Comparison of ENCODE assay signal across 15 cellular contexts in genomic region chr1:240496941-240497340, GRCh38.
A peak's percentile ranks its signal among the peaks of the same experiment; 100 is the strongest.
DNase-seq lines count a peak whose midpoint lies in the region; ATAC-seq and TF ChIP-seq lines count a peak whose summit lies in the region.
"Had no signal": no experiment of that assay in that cellular context is flagged by ENCODE, and none has a peak within 500 bp of the region (broad histone marks: within the 10 kb centered on the region; RNA-seq: fewer than 3 reads in every experiment).

No MANE protein-coding gene starts in this region.

- ATAC-seq in IMR-90 (ENCODE audit: low read depth): no peak
- no peak for ATAC-seq in activated naive CD8-positive, alpha-beta T cell treated with anti-CD3 and anti-CD28 coated beads, Interleukin-2, amount 50 U/mL, for 24 hours
- ATAC-seq in left ventricle myocardium superior: no peak

- no peaks in the 10 kb centered on the region for H4K20me1 ChIP-seq in IMR-90 (ENCODE audit: insufficient read depth, low read length)
- H4K20me1 ChIP-seq: BLaER1 treated with 17β-estradiol and CSF1 and Interleukin-3, amounts not matched to agents 10 nM and 100 nM had no signal

- no peak overlapping the region for H4K8ac ChIP-seq in IMR-90 (ENCODE audit: low read depth in 2 of 2, low read length in 2 of 2)
- no peak overlapping the region for H4K8ac ChIP-seq in mesendoderm (ENCODE audit: low read depth, low read length)

- dilution Hi-C loops in IMR-90 (cut with HindIII; ENCODE audit: low sequenced_read_pairs, unreplicated experiment): no loop called here

- no peak overlapping the region for H3K27ac Mint-ChIP-seq in activated naive CD8-positive, alpha-beta T cell treated with anti-CD3 and anti-CD28 coated beads, Interleukin-2, amount 50 U/mL, for 24 hours
- H3K27ac Mint-ChIP-seq: CD4-positive, CD25-positive, alpha-beta regulatory T cell had no signal

- H2AK9ac ChIP-seq in IMR-90 (replicated peaks; ENCODE audit: low read depth, low read length, poor library complexity): no peak overlapping the region

- no peaks in the 10 kb centered on the region for H3K4me1 Mint-ChIP-seq in activated naive CD8-positive, alpha-beta T cell treated with anti-CD3 and anti-CD28 coated beads, Interleukin-2, amount 50 U/mL, for 24 hours
- H3K4me1 Mint-ChIP-seq: CD4-positive, CD25-positive, alpha-beta regulatory T cell had no signal

- no peak for TF ChIP-seq CTCF in IMR-90 (conservative IDR thresholded peaks at IDR 0.05; ENCODE audit: low read depth, low read length)

- H3K36me3 ChIP-seq in IMR-90 (ENCODE audit: control insufficient read depth, insufficient read depth, low read length) (no peaks in the 10 kb centered on the region), mesendoderm (ENCODE audit: control insufficient read depth, insufficient read depth, low read length) (no peaks in the 10 kb centered on the region)
- H3K36me3 ChIP-seq: BLaER1 treated with 17β-estradiol and CSF1 and Interleukin-3, amounts not matched to agents 10 nM and 100 nM had no signal

- H3K23ac ChIP-seq in IMR-90 (ENCODE audit: low read depth, low read length) (no peak overlapping the region), mesendoderm (ENCODE audit: low read length) (no peak overlapping the region)

- H2BK5ac ChIP-seq in IMR-90 (ENCODE audit: low read depth, low read length, poor library complexity, severe bottlenecking): no peak overlapping the region
- no peak overlapping the region for H2BK5ac ChIP-seq in mesendoderm (ENCODE audit: low read length)

- H3K79me2 ChIP-seq in mesendoderm (ENCODE audit: control insufficient read depth, insufficient read depth, low read length): no peaks in the 10 kb centered on the region

- H4K91ac ChIP-seq in IMR-90 (ENCODE audit: insufficient read depth, low read depth, low read length): no peak overlapping the region

- H3K27me3 ChIP-seq in IMR-90 (ENCODE audit: control insufficient read depth, insufficient read depth, low read length): no peaks in the 10 kb centered on the region
- H3K27me3 ChIP-seq in mesendoderm (ENCODE audit: insufficient read depth, low read length, poor library complexity): no peaks in the 10 kb centered on the region
- H3K27me3 ChIP-seq: BLaER1 treated with 17β-estradiol and CSF1 and Interleukin-3, amounts not matched to agents 10 nM and 100 nM had no signal

- no peak overlapping the region for H3K4me2 ChIP-seq in IMR-90 (ENCODE audit: low read depth, low read length)
- no peak overlapping the region for H3K4me2 ChIP-seq in mesendoderm (ENCODE audit: low read length)

- H2BK120ac ChIP-seq in IMR-90 (ENCODE audit: low read depth, low read length) (peak overlapping the region; percentile 59; the same call in 1 of the 2 replicates), mesendoderm (ENCODE audit: low read depth, low read length) (no peak overlapping the region)

- no peak overlapping the region for H3K4me3 Mint-ChIP-seq in activated naive CD8-positive, alpha-beta T cell treated with anti-CD3 and anti-CD28 coated beads, Interleukin-2, amount 50 U/mL, for 24 hours

- no peak overlapping the region for H3K18ac ChIP-seq in IMR-90 (ENCODE audit: low read depth, low read length)
- H3K18ac ChIP-seq in mesendoderm (ENCODE audit: low read length): no peak overlapping the region

- TF ChIP-seq POLR2A in IMR-90 (IDR thresholded peaks at IDR 0.05; ENCODE audit: low read depth, low read length): no peak

- no peak overlapping the region for H3K4ac ChIP-seq in IMR-90 (ENCODE audit: low read depth, low read length)
- H3K4ac ChIP-seq in mesendoderm (ENCODE audit: low read depth, low read length): no peak overlapping the region

- POLR2A ChIA-PET in IMR-90 (lab: Charles Lee; ENCODE audit: unreplicated experiment): no interaction called here

- no peaks in the 10 kb centered on the region for H3K27me3 Mint-ChIP-seq in activated naive CD8-positive, alpha-beta T cell treated with anti-CD3 and anti-CD28 coated beads, Interleukin-2, amount 50 U/mL, for 24 hours
- H3K27me3 Mint-ChIP-seq: CD4-positive, CD25-positive, alpha-beta regulatory T cell had no signal

- peaks cover 13% of the 10 kb centered on the region for H3K9me1 ChIP-seq in IMR-90 (ENCODE audit: insufficient read depth, low read length)

- no peaks in the 10 kb centered on the region for H3K9me3 ChIP-seq in IMR-90 (ENCODE audit: control insufficient read depth, insufficient read depth, low read length)

- no peak overlapping the region for H3K14ac ChIP-seq in IMR-90 (replicated peaks; ENCODE audit: low read depth, low read length)

- H2AFZ ChIP-seq in IMR-90 (replicated peaks; ENCODE audit: low read length, poor library complexity): no peak overlapping the region
- H2AFZ ChIP-seq: GM23248 had no signal

- H3K4me1 ChIP-seq in IMR-90 (ENCODE audit: control insufficient read depth, insufficient read depth, low read length): peaks cover 7% of the 10 kb centered on the region; the same call in 1 of the 2 replicates
- no peaks in the 10 kb centered on the region for H3K4me1 ChIP-seq in mesendoderm (ENCODE audit: control insufficient read depth, low read depth, low read length)

- no peak for TF ChIP-seq RAD21 in IMR-90 (IDR thresholded peaks at IDR 0.05; ENCODE audit: low read length)

- CTCF ChIA-PET in IMR-90 (lab: Yijun Ruan, JAX): no interaction called here

- intact Hi-C loops in IMR-90 (cut with micrococcal nuclease): no loop called here
- intact Hi-C loops in left ventricle myocardium superior (cut with micrococcal nuclease): no loop called here

- H3K56ac ChIP-seq in IMR-90 (ENCODE audit: extremely low read depth, insufficient read depth, low read length) (no peak overlapping the region), mesendoderm (ENCODE audit: low read length) (no peak overlapping the region)

- no TSS peak for BruUV-seq in IMR-90 (replicated peaks; lab: Mats Ljungman, UMichigan)

- H2BK15ac ChIP-seq in IMR-90 (ENCODE audit: low read depth, low read length): no peak overlapping the region
- no peak overlapping the region for H2BK15ac ChIP-seq in mesendoderm (replicated peaks; ENCODE audit: low read depth)

- peak; percentile 23 for DNase-seq in EH (ENCODE audit: low read depth)
- DNase-seq in IMR-90: no peak
- DNase-seq in astrocyte of the hippocampus (ENCODE audit: low read depth, low spot score): peak; percentile 28
- peak; percentile 77 for DNase-seq in mesendoderm
- DNase-seq in activated naive CD8-positive, alpha-beta T cell treated with anti-CD3 and anti-CD28 coated beads, Interleukin-2, amount 50 U/mL, for 24 hours: no peak
- no peak for DNase-seq in activated CD4-positive, alpha-beta T cell treated with anti-CD3 and anti-CD28 coated beads, Interleukin-2, amount 50 U/mL, for 1 hour
- no peak for DNase-seq in left ventricle myocardium superior
- no peak for DNase-seq in NK-92 treated with Interleukin-12 subunit alpha and Interleukin-12 subunit beta, amount 100 ng/mL, for 24 hours (lab: John Stamatoyannopoulos, UW)
- DNase-seq: 8988T; ACHN; CD4-positive, CD25-positive, alpha-beta regulatory T cell; DMS53; GDM1; GM23248 had no signal

- H3K79me1 ChIP-seq in IMR-90 (ENCODE audit: low read depth in 1 of 2, low read length in 2 of 2): peaks cover 0 to 38% of the 10 kb centered on the region in 2 experiments; a peak in 2 of 4 replicates
- H3K79me1 ChIP-seq in mesendoderm (ENCODE audit: low read length): no peaks in the 10 kb centered on the region

- no peak overlapping the region; the same call in 1 of the 2 replicates for H2BK20ac ChIP-seq in IMR-90 (ENCODE audit: low read depth, low read length)

- in situ Hi-C loops in IMR-90 (cut with MboI; ENCODE audit: low sequenced_read_pairs): no loop called here

- no peak overlapping the region for H3K27ac ChIP-seq in IMR-90 (ENCODE audit: insufficient read depth, low read length)
- no peak overlapping the region for H3K27ac ChIP-seq in mesendoderm (ENCODE audit: low read depth, low read length)
- H3K27ac ChIP-seq: BLaER1 treated with 17β-estradiol and CSF1 and Interleukin-3, amounts not matched to agents 10 nM and 100 nM; GM23248 had no signal

- H3K9me3 Mint-ChIP-seq in activated naive CD8-positive, alpha-beta T cell treated with anti-CD3 and anti-CD28 coated beads, Interleukin-2, amount 50 U/mL, for 24 hours: no peaks in the 10 kb centered on the region

- no peak overlapping the region for H2AK5ac ChIP-seq in IMR-90 (ENCODE audit: low read depth, low read length)
- H2AK5ac ChIP-seq in mesendoderm (ENCODE audit: low read length): no peak overlapping the region

- H4K5ac ChIP-seq in IMR-90 (ENCODE audit: low read depth, low read length): no peak overlapping the region
- H4K5ac ChIP-seq in mesendoderm (ENCODE audit: low read length): no peak overlapping the region

- no peak overlapping the region for H3K4me3 ChIP-seq in IMR-90 (ENCODE audit: insufficient read depth, low read depth, low read length)
- no peak overlapping the region for H3K4me3 ChIP-seq in mesendoderm (ENCODE audit: low read length)
- H3K4me3 ChIP-seq: BLaER1 treated with 17β-estradiol and CSF1 and Interleukin-3, amounts not matched to agents 10 nM and 100 nM; GM23248 had no signal

- H3K9ac ChIP-seq in IMR-90 (ENCODE audit: low read depth, low read length) (no peak overlapping the region), mesendoderm (ENCODE audit: low read length) (no peak overlapping the region)
- H3K9ac ChIP-seq: BLaER1 treated with 17β-estradiol and CSF1 and Interleukin-3, amounts not matched to agents 10 nM and 100 nM; GM23248 had no signal

- no peaks in the 10 kb centered on the region for H3K36me3 Mint-ChIP-seq in activated naive CD8-positive, alpha-beta T cell treated with anti-CD3 and anti-CD28 coated beads, Interleukin-2, amount 50 U/mL, for 24 hours (ENCODE audit: low read depth)
- H3K36me3 Mint-ChIP-seq: CD4-positive, CD25-positive, alpha-beta regulatory T cell had no signal

- 100% methylated on average over 3 of the region's 5 CpGs; no CpG with 5 or more reads in 1 of the 2 experiments for WGBS in IMR-90 (ENCODE audit: extremely low coverage in 2 of 2, insufficient read length in 1 of 2), 2 experiments
- WGBS in mesendoderm (ENCODE audit: extremely low coverage, insufficient coverage, low lambda C conversion rate): no CpG with 5 or more reads among the region's 5 CpGs

TF ChIP-seq in IMR-90, 13 proteins besides CTCF, POLR2A, EP300 and RAD21 (continues in another document):
- TF ChIP-seq CEBPB (IDR thresholded peaks at IDR 0.05; ENCODE audit: low read depth, low read length) (no peak), BHLHE40 (IDR thresholded peaks at IDR 0.05; ENCODE audit: low read depth, low read length) (no peak), NFE2L2 (IDR thresholded peaks at IDR 0.05; ENCODE audit: low read depth, low read length) (no peak), ELK1 (IDR thresholded peaks at IDR 0.05; ENCODE audit: borderline replicate concordance, low read depth, low read length) (no peak), RFX5 (IDR thresholded peaks at IDR 0.05; ENCODE audit: low read depth, low read length) (no peak), CHD1 (IDR thresholded peaks at IDR 0.05; ENCODE audit: low read depth, low read length) (no peak)

Comparison
In these comparisons a context has a peak if more than half of its experiments do, and no peak if none do; other contexts are left out.
1. DNase-seq: peak in EH (single experiment), astrocyte of the hippocampus (single experiment) and mesendoderm (single experiment); none in IMR-90 (single experiment), activated naive CD8-positive, alpha-beta T cell treated with anti-CD3 and anti-CD28 coated beads, Interleukin-2, amount 50 U/mL, for 24 hours (single experiment), activated CD4-positive, alpha-beta T cell treated with anti-CD3 and anti-CD28 coated beads, Interleukin-2, amount 50 U/mL, for 1 hour (single experiment), left ventricle myocardium superior (single experiment) and NK-92 treated with Interleukin-12 subunit alpha and Interleukin-12 subunit beta, amount 100 ng/mL, for 24 hours (single experiment).